1 cellular context compared by ENCODE assay signal in the genomic region with DNA sequence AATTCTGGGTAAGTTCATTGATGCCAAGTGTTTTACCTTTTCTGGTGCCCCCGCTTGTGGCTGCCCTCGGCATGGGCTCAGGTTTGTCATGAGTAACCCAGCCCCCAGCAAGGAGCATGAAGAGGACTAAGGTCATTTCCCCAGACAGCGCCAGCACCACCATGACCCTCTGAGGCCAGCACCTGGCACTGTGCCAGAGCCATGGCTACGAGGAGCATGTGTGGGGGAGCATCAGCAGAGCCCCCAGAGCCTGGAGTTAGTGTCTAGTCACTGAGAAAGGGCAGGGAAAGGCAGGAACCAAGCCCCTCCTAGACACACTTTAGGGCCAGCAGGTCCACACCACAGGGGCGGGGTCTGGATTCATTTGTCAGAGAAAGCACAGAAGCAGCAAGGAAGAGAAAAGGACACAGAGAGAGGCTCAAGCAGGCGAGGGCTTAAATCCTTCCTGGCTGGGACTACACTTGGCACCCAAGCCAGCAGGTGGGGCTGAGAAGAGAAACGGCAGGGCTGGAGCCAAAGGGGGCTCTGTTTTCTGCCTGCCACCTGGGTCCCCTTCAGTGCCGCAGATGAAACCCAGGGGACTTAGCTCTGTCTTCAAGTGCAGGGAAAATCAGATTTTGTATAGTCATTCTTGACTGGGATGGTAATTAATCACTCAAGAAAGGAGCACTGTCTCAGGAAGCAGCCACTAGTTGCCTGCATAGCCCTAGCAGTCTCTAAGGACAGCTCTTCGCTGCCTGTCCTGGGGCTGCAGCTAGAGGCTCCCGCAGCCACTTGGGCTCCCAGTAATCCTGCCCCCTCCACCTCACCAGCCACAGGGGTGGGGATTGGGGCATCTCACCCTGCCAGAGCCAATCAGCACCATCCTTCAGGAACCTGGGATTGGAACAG.
TF ChIP-seq lines count a peak whose summit lies in the region.

No MANE protein-coding gene starts in this region.

TF ChIP-seq in K562, 482 proteins besides CTCF, POLR2A, EP300 and RAD21 (continued from another document):
- TF ChIP-seq, protein P1, sequence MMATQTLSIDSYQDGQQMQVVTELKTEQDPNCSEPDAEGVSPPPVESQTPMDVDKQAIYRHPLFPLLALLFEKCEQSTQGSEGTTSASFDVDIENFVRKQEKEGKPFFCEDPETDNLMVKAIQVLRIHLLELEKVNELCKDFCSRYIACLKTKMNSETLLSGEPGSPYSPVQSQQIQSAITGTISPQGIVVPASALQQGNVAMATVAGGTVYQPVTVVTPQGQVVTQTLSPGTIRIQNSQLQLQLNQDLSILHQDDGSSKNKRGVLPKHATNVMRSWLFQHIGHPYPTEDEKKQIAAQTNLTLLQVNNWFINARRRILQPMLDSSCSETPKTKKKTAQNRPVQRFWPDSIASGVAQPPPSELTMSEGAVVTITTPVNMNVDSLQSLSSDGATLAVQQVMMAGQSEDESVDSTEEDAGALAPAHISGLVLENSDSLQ (IDR thresholded peaks at IDR 0.05), result peak; percentile 44; the same call in 1 of the 2 replicates
